23 cellular contexts compared by ENCODE assay signal in the genomic region with DNA sequence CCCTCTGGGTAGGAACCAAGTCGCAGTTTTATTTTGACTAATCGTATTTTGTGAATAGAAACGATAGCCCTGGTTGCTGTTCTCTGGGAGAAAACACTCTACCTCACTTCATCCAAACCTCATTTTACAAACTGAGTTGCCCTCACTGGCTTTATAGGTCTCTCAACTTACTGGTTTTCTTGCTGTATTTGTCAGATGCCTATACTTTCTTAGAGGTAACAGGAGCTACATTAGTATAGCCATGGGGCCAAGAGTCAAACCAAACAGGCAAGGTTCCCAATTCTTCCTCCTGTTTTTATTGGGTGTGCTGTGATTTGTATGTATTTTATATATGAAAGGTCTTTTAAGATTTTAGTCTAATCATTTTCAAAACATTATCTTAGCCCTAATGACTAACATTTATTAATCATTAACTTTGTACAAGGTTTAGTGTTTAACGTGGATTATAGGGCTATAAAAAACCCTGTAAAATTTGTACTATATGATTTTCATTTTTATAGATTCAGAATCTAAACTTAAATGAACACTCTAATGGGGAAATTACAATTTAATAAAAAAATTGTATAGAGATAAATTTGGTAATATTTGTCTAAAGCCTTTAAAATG.
"Had no signal": no experiment of that assay in that cellular context is flagged by ENCODE, and none has a peak within 500 bp of the region (broad histone marks: within the 10 kb centered on the region; RNA-seq: fewer than 3 reads in every experiment).

No MANE protein-coding gene starts in this region.

- H3K4me1 Mint-ChIP-seq: activated B cell treated with CpG ODN at 0.5 μM for 24 hours; activated CD4-positive, alpha-beta T cell treated with anti-CD3 and anti-CD28 coated beads, Interleukin-2, amount 10 ng/mL, durations not matched to agents 24 days and 14 days; activated naive CD4-positive, alpha-beta T cell treated with anti-CD3 and anti-CD28 coated beads, Interleukin-2, amount 50 U/mL, for 24 hours; T-helper 17 cell had no signal

- H3K9ac ChIP-seq: KMS-11 had no signal

- H3K4me1 ChIP-seq: body of pancreas had no signal

- H3K4me3 ChIP-seq: body of pancreas had no signal

- H3K27ac ChIP-seq: body of pancreas, KMS-11 had no signal

- H3K27me3 ChIP-seq: body of pancreas had no signal

- H3K36me3 Mint-ChIP-seq: activated naive CD4-positive, alpha-beta T cell treated with anti-CD3 and anti-CD28 coated beads, Interleukin-2, amount 50 U/mL, for 24 hours had no signal

- H3K27ac Mint-ChIP-seq: activated B cell treated with CpG ODN at 0.5 μM for 24 hours; activated CD4-positive, alpha-beta T cell treated with anti-CD3 and anti-CD28 coated beads, Interleukin-2, amount 10 ng/mL, durations not matched to agents 24 days and 14 days; activated naive CD4-positive, alpha-beta T cell treated with anti-CD3 and anti-CD28 coated beads, Interleukin-2, amount 50 U/mL, for 24 hours; activated T-cell treated with anti-CD3 and anti-CD28 coated beads, Interleukin-2, amount 50 U/mL, for 72 hours; T-helper 17 cell had no signal

- FAIRE-seq: bronchial epithelial cell had no signal

- ATAC-seq: activated T-cell treated with anti-CD3 and anti-CD28 coated beads, Interleukin-2, amount 50 U/mL, for 72 hours; body of pancreas; T-helper 17 cell had no signal

- H3K9me3 Mint-ChIP-seq: activated CD4-positive, alpha-beta T cell treated with anti-CD3 and anti-CD28 coated beads, Interleukin-2, amount 10 ng/mL, durations not matched to agents 24 days and 14 days had no signal

- H3K4me3 Mint-ChIP-seq: activated B cell treated with CpG ODN at 0.5 μM for 24 hours; activated CD4-positive, alpha-beta T cell treated with anti-CD3 and anti-CD28 coated beads, Interleukin-2, amount 10 ng/mL, durations not matched to agents 24 days and 14 days; activated naive CD4-positive, alpha-beta T cell treated with anti-CD3 and anti-CD28 coated beads, Interleukin-2, amount 50 U/mL, for 24 hours; activated T-cell treated with anti-CD3 and anti-CD28 coated beads, Interleukin-2, amount 50 U/mL, for 72 hours; T-helper 17 cell had no signal

- DNase-seq: activated B cell treated with CpG ODN at 0.5 μM for 24 hours; activated CD4-positive, alpha-beta T cell treated with anti-CD3 and anti-CD28 coated beads for 1 hour; activated CD4-positive, alpha-beta T cell treated with anti-CD3 and anti-CD28 coated beads, Interleukin-2, amount 10 ng/mL, durations not matched to agents 24 days and 14 days; activated CD4-positive, alpha-beta T cell treated with anti-CD3 and anti-CD28 coated beads, Interleukin-2, amount 50 U/mL, for 48 hours; activated CD8-positive, alpha-beta memory T cell treated with anti-CD3 and anti-CD28 coated beads for 24 hours; activated naive CD4-positive, alpha-beta T cell; activated T-cell treated with anti-CD3 and anti-CD28 coated beads, Interleukin-2, amount 50 U/mL, for 72 hours; aorta; body of pancreas; central memory CD4-positive, alpha-beta T cell; MM.1S; NCI-H1105; NCI-H1436; NCI-H187; NCI-H2081; NCI-H510A treated with DMSO at 0.1 percent for 48 hours; NCI-H69; SHP77 treated with DMSO at 0.1 percent for 48 hours; T-helper 17 cell; T-helper 9 cell had no signal

- H3K9me3 ChIP-seq: body of pancreas had no signal
